8 cellular contexts compared by ENCODE assay signal in the genomic region with DNA sequence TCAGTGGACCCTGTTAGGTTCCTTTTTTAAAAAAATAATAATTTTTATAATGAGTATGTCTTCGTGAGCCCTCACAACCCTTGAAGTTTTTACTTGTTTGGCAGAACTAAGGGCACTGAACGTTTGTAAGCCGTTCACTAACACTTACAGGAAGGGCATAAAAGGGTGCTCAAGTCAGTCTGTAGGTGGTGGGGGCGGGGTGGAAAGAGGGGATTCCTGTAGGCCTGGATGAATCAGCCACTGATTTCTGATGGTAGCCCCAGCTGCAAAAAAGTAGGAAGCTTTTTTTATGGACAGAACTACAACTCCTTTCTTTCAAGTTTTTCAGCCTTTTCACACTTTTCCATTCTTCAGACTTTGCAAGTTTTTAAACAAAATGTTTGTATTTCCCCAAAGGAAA. TPM values are rescaled to one million over a fixed set of nuclear protein-coding genes. Genes with fewer than 3 reads are reported as not detected.
DNase-seq lines count a peak whose midpoint lies in the region; ATAC-seq and TF ChIP-seq lines count a peak whose summit lies in the region.

No MANE protein-coding gene starts in this region.

- H3K4me1 Mint-ChIP-seq in T-helper 2 cell treated with Interferon-gamma antibody and Interleukin-4, amounts not matched to agents 5 μg/mL and 100 μg/mL, for 36 hours (ENCODE audit: low read depth): peaks cover 73% of the 10 kb centered on the region
- H3K4me1 Mint-ChIP-seq in naive B cell: peaks cover 59 to 73% (median 71%) of the 10 kb centered on the region in 3 donors

- H3K36me3 ChIP-seq in ascending aorta (no peaks in the 10 kb centered on the region), subcutaneous abdominal adipose tissue (ENCODE audit: control insufficient read depth in 5 of 5, insufficient read depth in 5 of 5, low read length in 5 of 5) (no peaks in the 10 kb centered on the region)

- intact Hi-C loops in ascending aorta (cut with DNase I): loop anchor here (5.0 to 10.0 kb wide), 3 partner anchors 224 to 949 kb away; no protein-coding TSS in a partner anchor

- H3K4me3 ChIP-seq in ascending aorta (peak overlapping the region in 1 of 2 donors; percentile 19), subcutaneous abdominal adipose tissue (ENCODE audit: low read depth in 1 of 5, low read length in 5 of 5) (peak overlapping the region in 2 of 5 donors; percentile 13 to 37)

- peak overlapping the region; percentile 50 for H3K27ac Mint-ChIP-seq in T-helper 2 cell treated with Interferon-gamma antibody and Interleukin-4, amounts not matched to agents 5 μg/mL and 100 μg/mL, for 36 hours
- peak overlapping the region; percentile 18 to 81 (median 75) for H3K27ac Mint-ChIP-seq in naive B cell

- H3K27me3 Mint-ChIP-seq in T-helper 2 cell treated with Interferon-gamma antibody and Interleukin-4, amounts not matched to agents 5 μg/mL and 100 μg/mL, for 36 hours (ENCODE audit: low read depth): no peaks in the 10 kb centered on the region
- no peaks in the 10 kb centered on the region for H3K27me3 Mint-ChIP-seq in naive B cell

- ATAC-seq in naive B cell (ENCODE audit: low read depth in 2 of 2) (peak; percentile 63 to 64), GM18498 (IDR thresholded peaks at IDR 0.05; ENCODE audit: unreplicated experiment) (no peak)

- H3K9me3 ChIP-seq in ascending aorta: no peaks in the 10 kb centered on the region
- H3K9me3 ChIP-seq in subcutaneous abdominal adipose tissue (ENCODE audit: control insufficient read depth in 5 of 5, low read length in 5 of 5): no peaks in the 10 kb centered on the region

- TF ChIP-seq CTCF in ascending aorta (IDR thresholded peaks at IDR 0.05): no peak

- no peaks in the 10 kb centered on the region for H3K9me3 Mint-ChIP-seq in T-helper 2 cell treated with Interferon-gamma antibody and Interleukin-4, amounts not matched to agents 5 μg/mL and 100 μg/mL, for 36 hours
- H3K9me3 Mint-ChIP-seq in naive B cell: no peaks in the 10 kb centered on the region

- peaks cover 4% of the 10 kb centered on the region for H3K36me3 Mint-ChIP-seq in T-helper 2 cell treated with Interferon-gamma antibody and Interleukin-4, amounts not matched to agents 5 μg/mL and 100 μg/mL, for 36 hours (ENCODE audit: low read depth)
- H3K36me3 Mint-ChIP-seq in naive B cell: no peaks in the 10 kb centered on the region

- H3K4me1 ChIP-seq in ascending aorta (peaks cover 15 to 69% of the 10 kb centered on the region in 2 donors), subcutaneous abdominal adipose tissue (ENCODE audit: control insufficient read depth in 5 of 5, insufficient read depth in 5 of 5, low read length in 5 of 5) (peaks cover 5 to 75% (median 74%) of the 10 kb centered on the region in 5 donors)

- peak overlapping the region in 3 of 5 donors; percentile 1 to 38 (median 16) for H3K9ac ChIP-seq in subcutaneous abdominal adipose tissue (ENCODE audit: low read length in 5 of 5)

- DNase-seq in T-helper 2 cell treated with Interferon-gamma antibody and Interleukin-4, amounts not matched to agents 5 μg/mL and 100 μg/mL, for 36 hours (ENCODE audit: low spot score): no peak
- no peak for DNase-seq in ascending aorta (ENCODE audit: low spot score in 2 of 2)
- no peak for DNase-seq in naive B cell
- DNase-seq in occipital lobe (lab: John Stamatoyannopoulos, UW): no peak
- DNase-seq in NCI-H2196 treated with DMSO at 0.1 percent for 48 hours (lab: John Stamatoyannopoulos, UW; ENCODE audit: unreplicated experiment): no peak
- DNase-seq in Kasumi-1 (lab: John Stamatoyannopoulos, UW): no peak

- H3K27me3 ChIP-seq in ascending aorta: no peaks in the 10 kb centered on the region
- no peaks in the 10 kb centered on the region for H3K27me3 ChIP-seq in subcutaneous abdominal adipose tissue (ENCODE audit: control insufficient read depth in 5 of 5, insufficient read depth in 4 of 5, low read length in 5 of 5)

- peak overlapping the region; percentile 66 to 77 for H3K27ac ChIP-seq in ascending aorta
- peak overlapping the region; percentile 89 for H3K27ac ChIP-seq in subcutaneous abdominal adipose tissue (ENCODE audit: low read depth, low read length)

- no peak overlapping the region for H3K4me3 Mint-ChIP-seq in T-helper 2 cell treated with Interferon-gamma antibody and Interleukin-4, amounts not matched to agents 5 μg/mL and 100 μg/mL, for 36 hours
- peak overlapping the region in 2 of 8 donors; percentile 25 to 54 for H3K4me3 Mint-ChIP-seq in naive B cell

RNA-seq across cellular contexts. Expression of a gene that starts 35.8 kb away (rescaled TPM):
- total RNA-seq in ascending aorta: 89.3 TPM
- polyA plus RNA-seq in naive B cell (ENCODE audit: low read depth in 6 of 6): 10 to 100 TPM; 31.2 to 49.2 (median 39.3) TPM
- total RNA-seq in occipital lobe: 177 TPM
